In the genomic region with DNA sequence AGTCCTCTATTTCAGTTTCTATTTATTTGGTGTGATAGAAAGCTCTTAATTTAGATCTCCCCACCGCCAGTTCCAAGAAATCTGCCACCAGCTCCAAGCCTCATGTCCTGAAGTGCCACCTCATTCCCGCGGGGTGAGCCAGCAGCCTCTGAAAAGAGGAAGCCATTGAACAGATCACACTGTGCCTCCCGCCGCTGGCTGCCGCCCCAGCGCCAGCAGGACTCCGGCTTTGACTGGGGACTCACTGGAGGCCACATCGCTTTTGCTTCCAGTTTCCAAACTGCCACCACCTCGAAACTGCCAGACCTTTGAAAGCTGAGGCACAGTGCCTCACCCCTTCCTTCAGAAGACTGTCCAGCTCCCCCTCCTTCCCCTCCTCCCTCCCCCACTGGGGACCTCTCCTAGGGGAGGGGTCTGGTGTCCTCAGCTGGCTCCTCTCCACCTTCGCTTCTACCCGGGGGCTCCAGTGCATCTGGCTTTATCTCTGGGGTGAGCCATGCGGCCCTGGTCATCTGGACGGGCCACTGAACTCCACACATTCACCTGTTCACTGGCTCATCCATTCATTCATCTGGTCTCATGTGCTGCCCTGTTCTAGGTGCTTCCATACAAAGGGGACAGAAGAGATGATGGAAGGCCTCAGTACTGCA, we compare ENCODE assay signal across 1 cellular context.
TF ChIP-seq lines count a peak whose summit lies in the region.

No MANE protein-coding gene starts in this region.

TF ChIP-seq in K562, 482 proteins besides CTCF, POLR2A, EP300 and RAD21 (continues in another document):
- TF ChIP-seq, protein P1, sequence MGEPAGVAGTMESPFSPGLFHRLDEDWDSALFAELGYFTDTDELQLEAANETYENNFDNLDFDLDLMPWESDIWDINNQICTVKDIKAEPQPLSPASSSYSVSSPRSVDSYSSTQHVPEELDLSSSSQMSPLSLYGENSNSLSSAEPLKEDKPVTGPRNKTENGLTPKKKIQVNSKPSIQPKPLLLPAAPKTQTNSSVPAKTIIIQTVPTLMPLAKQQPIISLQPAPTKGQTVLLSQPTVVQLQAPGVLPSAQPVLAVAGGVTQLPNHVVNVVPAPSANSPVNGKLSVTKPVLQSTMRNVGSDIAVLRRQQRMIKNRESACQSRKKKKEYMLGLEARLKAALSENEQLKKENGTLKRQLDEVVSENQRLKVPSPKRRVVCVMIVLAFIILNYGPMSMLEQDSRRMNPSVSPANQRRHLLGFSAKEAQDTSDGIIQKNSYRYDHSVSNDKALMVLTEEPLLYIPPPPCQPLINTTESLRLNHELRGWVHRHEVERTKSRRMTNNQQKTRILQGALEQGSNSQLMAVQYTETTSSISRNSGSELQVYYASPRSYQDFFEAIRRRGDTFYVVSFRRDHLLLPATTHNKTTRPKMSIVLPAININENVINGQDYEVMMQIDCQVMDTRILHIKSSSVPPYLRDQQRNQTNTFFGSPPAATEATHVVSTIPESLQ (CRISPR knock-in tag; IDR thresholded peaks at IDR 0.05), result 0 out of 2 replicates have a peak, but pooled peaks have one; percentile 38
- TF ChIP-seq PHF8 (IDR thresholded peaks at IDR 0.05; ENCODE audit: borderline replicate concordance, low read length) (peak; percentile 39; the same call in 1 of the 2 replicates), ZNF263 (CRISPR knock-in tag; IDR thresholded peaks at IDR 0.05; ENCODE audit: borderline replicate concordance) (no peak), ELF2 (CRISPR knock-in tag; IDR thresholded peaks at IDR 0.05) (no peak), HNRNPLL (IDR thresholded peaks at IDR 0.05; ENCODE audit: low read depth, low read length, poor library complexity, severe bottlenecking) (no peak), MAZ (CRISPR knock-in tag; conservative IDR thresholded peaks at IDR 0.05 in 1 of 2, IDR thresholded peaks at IDR 0.05 in 1 of 2) (peak in 1 of 2 experiments; percentile 11; a peak in 1 of 4 replicates), ZNF217 (CRISPR knock-in tag; IDR thresholded peaks at IDR 0.05) (no peak), ZSCAN32 (CRISPR knock-in tag; IDR thresholded peaks at IDR 0.05) (no peak), PHB (CRISPR knock-in tag; IDR thresholded peaks at IDR 0.05) (no peak), GABPB2 (CRISPR knock-in tag; conservative IDR thresholded peaks at IDR 0.05) (no peak), ZNF165 (CRISPR knock-in tag; IDR thresholded peaks at IDR 0.05; ENCODE audit: borderline replicate concordance) (no peak), SOX6 (IDR thresholded peaks at IDR 0.05) (no peak; the same call in 1 of the 2 replicates), TAF1 (IDR thresholded peaks at IDR 0.05; ENCODE audit: control insufficient read depth, extremely low read depth, insufficient read depth, low read length, severe bottlenecking) (no peak), PURB (CRISPR knock-in tag; IDR thresholded peaks at IDR 0.05; ENCODE audit: low read depth) (no peak), ATF1 (CRISPR knock-in tag; IDR thresholded peaks at IDR 0.05) (no peak), ATF1 (tag; IDR thresholded peaks at IDR 0.05) (0 out of 2 replicates have a peak, but pooled peaks have one; percentile 13), NFE2 (IDR thresholded peaks at IDR 0.05; ENCODE audit: low read depth) (peak; percentile 71), YY1 (IDR thresholded peaks at IDR 0.05; ENCODE audit: borderline replicate concordance in 1 of 3, control insufficient read depth in 1 of 3, extremely low read depth in 1 of 3, insufficient read depth in 3 of 3, insufficient read length in 1 of 3, insufficient replicate concordance in 2 of 3, low read depth in 1 of 3, low read length in 2 of 3) (peak in 2 of 3 experiments; percentile 54 to 79), SMARCE1 (IDR thresholded peaks at IDR 0.05) (0 out of 2 replicates have a peak, but pooled peaks have one; percentile 50), RB1 (IDR thresholded peaks at IDR 0.05; ENCODE audit: low read depth) (peak; percentile 65; the same call in 1 of the 2 replicates), WHSC1 (IDR thresholded peaks at IDR 0.05; ENCODE audit: low read length) (no peak), CBFA2T2 (conservative IDR thresholded peaks at IDR 0.05) (peak; percentile 37), TRIM24 (IDR thresholded peaks at IDR 0.05) (peak in 1 of 2 experiments; percentile 39; a peak in 1 of 4 replicates), TBP (optimal IDR thresholded peaks at IDR 0.05; ENCODE audit: low read depth, low read length) (peak; percentile 20), ARID1B (IDR thresholded peaks at IDR 0.05) (peak; percentile 43; the same call in 1 of the 2 replicates), EP400 (IDR thresholded peaks at IDR 0.05) (peak; percentile 56), MYNN (IDR thresholded peaks at IDR 0.05) (0 out of 2 replicates have a peak, but pooled peaks have one; percentile 35), MYNN (CRISPR knock-in tag; IDR thresholded peaks at IDR 0.05) (no peak), RBBP5 (IDR thresholded peaks at IDR 0.05; ENCODE audit: borderline replicate concordance, insufficient read depth, low read length, poor library complexity, severe bottlenecking) (peak; percentile 38)
- TF ChIP-seq, protein P2, sequence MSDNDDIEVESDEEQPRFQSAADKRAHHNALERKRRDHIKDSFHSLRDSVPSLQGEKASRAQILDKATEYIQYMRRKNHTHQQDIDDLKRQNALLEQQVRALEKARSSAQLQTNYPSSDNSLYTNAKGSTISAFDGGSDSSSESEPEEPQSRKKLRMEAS (CRISPR knock-in tag; IDR thresholded peaks at IDR 0.05), result peak; percentile 39
- TF ChIP-seq, protein P3, sequence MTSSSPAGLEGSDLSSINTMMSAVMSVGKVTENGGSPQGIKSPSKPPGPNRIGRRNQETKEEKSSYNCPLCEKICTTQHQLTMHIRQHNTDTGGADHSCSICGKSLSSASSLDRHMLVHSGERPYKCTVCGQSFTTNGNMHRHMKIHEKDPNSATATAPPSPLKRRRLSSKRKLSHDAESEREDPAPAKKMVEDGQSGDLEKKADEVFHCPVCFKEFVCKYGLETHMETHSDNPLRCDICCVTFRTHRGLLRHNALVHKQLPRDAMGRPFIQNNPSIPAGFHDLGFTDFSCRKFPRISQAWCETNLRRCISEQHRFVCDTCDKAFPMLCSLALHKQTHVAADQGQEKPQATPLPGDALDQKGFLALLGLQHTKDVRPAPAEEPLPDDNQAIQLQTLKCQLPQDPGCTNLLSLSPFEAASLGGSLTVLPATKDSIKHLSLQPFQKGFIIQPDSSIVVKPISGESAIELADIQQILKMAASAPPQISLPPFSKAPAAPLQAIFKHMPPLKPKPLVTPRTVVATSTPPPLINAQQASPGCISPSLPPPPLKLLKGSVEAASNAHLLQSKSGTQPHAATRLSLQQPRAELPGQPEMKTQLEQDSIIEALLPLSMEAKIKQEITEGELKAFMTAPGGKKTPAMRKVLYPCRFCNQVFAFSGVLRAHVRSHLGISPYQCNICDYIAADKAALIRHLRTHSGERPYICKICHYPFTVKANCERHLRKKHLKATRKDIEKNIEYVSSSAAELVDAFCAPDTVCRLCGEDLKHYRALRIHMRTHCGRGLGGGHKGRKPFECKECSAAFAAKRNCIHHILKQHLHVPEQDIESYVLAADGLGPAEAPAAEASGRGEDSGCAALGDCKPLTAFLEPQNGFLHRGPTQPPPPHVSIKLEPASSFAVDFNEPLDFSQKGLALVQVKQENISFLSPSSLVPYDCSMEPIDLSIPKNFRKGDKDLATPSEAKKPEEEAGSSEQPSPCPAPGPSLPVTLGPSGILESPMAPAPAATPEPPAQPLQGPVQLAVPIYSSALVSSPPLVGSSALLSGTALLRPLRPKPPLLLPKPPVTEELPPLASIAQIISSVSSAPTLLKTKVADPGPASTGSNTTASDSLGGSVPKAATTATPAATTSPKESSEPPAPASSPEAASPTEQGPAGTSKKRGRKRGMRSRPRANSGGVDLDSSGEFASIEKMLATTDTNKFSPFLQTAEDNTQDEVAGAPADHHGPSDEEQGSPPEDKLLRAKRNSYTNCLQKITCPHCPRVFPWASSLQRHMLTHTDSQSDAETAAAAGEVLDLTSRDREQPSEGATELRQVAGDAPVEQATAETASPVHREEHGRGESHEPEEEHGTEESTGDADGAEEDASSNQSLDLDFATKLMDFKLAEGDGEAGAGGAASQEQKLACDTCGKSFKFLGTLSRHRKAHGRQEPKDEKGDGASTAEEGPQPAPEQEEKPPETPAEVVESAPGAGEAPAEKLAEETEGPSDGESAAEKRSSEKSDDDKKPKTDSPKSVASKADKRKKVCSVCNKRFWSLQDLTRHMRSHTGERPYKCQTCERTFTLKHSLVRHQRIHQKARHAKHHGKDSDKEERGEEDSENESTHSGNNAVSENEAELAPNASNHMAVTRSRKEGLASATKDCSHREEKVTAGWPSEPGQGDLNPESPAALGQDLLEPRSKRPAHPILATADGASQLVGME (CRISPR knock-in tag; IDR thresholded peaks at IDR 0.05), result no peak
- TF ChIP-seq, protein P4, sequence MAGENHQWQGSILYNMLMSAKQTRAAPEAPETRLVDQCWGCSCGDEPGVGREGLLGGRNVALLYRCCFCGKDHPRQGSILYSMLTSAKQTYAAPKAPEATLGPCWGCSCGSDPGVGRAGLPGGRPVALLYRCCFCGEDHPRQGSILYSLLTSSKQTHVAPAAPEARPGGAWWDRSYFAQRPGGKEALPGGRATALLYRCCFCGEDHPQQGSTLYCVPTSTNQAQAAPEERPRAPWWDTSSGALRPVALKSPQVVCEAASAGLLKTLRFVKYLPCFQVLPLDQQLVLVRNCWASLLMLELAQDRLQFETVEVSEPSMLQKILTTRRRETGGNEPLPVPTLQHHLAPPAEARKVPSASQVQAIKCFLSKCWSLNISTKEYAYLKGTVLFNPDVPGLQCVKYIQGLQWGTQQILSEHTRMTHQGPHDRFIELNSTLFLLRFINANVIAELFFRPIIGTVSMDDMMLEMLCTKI (IDR thresholded peaks at IDR 0.05; ENCODE audit: partially characterized antibody), result no peak
- TF ChIP-seq, protein P5, sequence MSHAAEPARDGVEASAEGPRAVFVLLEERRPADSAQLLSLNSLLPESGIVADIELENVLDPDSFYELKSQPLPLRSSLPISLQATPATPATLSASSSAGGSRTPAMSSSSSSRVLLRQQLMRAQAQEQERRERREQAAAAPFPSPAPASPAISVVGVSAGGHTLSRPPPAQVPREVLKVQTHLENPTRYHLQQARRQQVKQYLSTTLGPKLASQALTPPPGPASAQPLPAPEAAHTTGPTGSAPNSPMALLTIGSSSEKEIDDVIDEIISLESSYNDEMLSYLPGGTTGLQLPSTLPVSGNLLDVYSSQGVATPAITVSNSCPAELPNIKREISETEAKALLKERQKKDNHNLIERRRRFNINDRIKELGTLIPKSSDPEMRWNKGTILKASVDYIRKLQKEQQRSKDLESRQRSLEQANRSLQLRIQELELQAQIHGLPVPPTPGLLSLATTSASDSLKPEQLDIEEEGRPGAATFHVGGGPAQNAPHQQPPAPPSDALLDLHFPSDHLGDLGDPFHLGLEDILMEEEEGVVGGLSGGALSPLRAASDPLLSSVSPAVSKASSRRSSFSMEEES (CRISPR knock-in tag; IDR thresholded peaks at IDR 0.05), result no peak
- TF ChIP-seq, protein P6, sequence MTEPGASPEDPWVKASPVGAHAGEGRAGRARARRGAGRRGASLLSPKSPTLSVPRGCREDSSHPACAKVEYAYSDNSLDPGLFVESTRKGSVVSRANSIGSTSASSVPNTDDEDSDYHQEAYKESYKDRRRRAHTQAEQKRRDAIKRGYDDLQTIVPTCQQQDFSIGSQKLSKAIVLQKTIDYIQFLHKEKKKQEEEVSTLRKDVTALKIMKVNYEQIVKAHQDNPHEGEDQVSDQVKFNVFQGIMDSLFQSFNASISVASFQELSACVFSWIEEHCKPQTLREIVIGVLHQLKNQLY (CRISPR knock-in tag; conservative IDR thresholded peaks at IDR 0.05), result no peak
- TF ChIP-seq, protein P7, sequence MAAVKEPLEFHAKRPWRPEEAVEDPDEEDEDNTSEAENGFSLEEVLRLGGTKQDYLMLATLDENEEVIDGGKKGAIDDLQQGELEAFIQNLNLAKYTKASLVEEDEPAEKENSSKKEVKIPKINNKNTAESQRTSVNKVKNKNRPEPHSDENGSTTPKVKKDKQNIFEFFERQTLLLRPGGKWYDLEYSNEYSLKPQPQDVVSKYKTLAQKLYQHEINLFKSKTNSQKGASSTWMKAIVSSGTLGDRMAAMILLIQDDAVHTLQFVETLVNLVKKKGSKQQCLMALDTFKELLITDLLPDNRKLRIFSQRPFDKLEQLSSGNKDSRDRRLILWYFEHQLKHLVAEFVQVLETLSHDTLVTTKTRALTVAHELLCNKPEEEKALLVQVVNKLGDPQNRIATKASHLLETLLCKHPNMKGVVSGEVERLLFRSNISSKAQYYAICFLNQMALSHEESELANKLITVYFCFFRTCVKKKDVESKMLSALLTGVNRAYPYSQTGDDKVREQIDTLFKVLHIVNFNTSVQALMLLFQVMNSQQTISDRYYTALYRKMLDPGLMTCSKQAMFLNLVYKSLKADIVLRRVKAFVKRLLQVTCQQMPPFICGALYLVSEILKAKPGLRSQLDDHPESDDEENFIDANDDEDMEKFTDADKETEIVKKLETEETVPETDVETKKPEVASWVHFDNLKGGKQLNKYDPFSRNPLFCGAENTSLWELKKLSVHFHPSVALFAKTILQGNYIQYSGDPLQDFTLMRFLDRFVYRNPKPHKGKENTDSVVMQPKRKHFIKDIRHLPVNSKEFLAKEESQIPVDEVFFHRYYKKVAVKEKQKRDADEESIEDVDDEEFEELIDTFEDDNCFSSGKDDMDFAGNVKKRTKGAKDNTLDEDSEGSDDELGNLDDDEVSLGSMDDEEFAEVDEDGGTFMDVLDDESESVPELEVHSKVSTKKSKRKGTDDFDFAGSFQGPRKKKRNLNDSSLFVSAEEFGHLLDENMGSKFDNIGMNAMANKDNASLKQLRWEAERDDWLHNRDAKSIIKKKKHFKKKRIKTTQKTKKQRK (IDR thresholded peaks at IDR 0.05; ENCODE audit: borderline replicate concordance, low read depth, low read length), result 0 out of 2 replicates have a peak, but pooled peaks have one; percentile 19
- TF ChIP-seq, protein P8, sequence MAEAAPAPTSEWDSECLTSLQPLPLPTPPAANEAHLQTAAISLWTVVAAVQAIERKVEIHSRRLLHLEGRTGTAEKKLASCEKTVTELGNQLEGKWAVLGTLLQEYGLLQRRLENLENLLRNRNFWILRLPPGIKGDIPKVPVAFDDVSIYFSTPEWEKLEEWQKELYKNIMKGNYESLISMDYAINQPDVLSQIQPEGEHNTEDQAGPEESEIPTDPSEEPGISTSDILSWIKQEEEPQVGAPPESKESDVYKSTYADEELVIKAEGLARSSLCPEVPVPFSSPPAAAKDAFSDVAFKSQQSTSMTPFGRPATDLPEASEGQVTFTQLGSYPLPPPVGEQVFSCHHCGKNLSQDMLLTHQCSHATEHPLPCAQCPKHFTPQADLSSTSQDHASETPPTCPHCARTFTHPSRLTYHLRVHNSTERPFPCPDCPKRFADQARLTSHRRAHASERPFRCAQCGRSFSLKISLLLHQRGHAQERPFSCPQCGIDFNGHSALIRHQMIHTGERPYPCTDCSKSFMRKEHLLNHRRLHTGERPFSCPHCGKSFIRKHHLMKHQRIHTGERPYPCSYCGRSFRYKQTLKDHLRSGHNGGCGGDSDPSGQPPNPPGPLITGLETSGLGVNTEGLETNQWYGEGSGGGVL (CRISPR knock-in tag; IDR thresholded peaks at IDR 0.05), result no peak
